8 cellular contexts compared by ENCODE assay signal in the genomic region with DNA sequence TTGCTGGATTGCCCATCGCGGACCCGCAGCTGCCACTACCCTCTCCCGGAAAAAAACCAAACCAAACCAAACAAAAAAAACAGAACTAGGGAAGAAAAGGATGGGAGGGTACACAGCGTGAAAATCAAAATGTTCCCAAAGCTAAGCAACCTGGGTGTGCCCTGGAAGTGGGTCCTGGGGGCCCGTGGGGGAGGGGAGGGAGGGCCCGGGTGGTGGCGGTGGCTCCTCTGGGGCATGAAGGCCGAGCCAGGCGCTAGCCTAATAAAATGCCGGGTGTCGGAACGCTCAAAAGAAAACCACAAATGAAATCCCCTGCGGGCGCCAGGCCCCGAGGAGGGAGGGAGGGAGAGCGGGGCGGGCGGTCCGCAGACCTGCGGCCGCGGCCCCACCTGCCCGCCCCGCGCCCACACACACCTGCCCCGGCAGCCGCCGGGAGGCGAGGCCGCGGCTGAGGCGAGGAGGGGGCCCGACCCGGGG. TPM values are rescaled to one million over a fixed set of nuclear protein-coding genes. Genes with fewer than 3 reads are reported as not detected.
DNase-seq lines count a peak whose midpoint lies in the region; ATAC-seq and TF ChIP-seq lines count a peak whose summit lies in the region.

No MANE protein-coding gene starts in this region.

- peak overlapping the region; percentile 96 for H3K4me3 Mint-ChIP-seq in Calu3 (ENCODE audit: low read depth, unreplicated experiment)

- no peak for TF ChIP-seq POLR2A in tibial nerve (IDR thresholded peaks at IDR 0.05)

- no peaks in the 10 kb centered on the region for H3K9me3 Mint-ChIP-seq in Calu3 (ENCODE audit: low read depth, unreplicated experiment)

- H3K27me3 Mint-ChIP-seq in Calu3 (ENCODE audit: unreplicated experiment): no peaks in the 10 kb centered on the region

- DNase-seq in Calu3 (peak; percentile 34), WERI-Rb-1 (peak; percentile 34), mucosa of descending colon (peak; percentile 37 to 66 (median 66)), tibial nerve (ENCODE audit: low spot score in 2 of 2) (no peak), Ammon's horn (ENCODE audit: low spot score) (no peak)
- DNase-seq in effector CD8-positive, alpha-beta T cell (lab: John Stamatoyannopoulos, UW): peak; percentile 7

- ATAC-seq in GM21360 (IDR thresholded peaks at IDR 0.05; ENCODE audit: unreplicated experiment) (peak; percentile 35), HG03558 (IDR thresholded peaks at IDR 0.05; ENCODE audit: extremely low read depth, unreplicated experiment) (peak; percentile 30), mucosa of descending colon (peak; percentile 66)

- TF ChIP-seq EP300 in tibial nerve (IDR thresholded peaks at IDR 0.05): no peak

- CTCF ChIA-PET in Calu3 (lab: Charles Lee): no interaction called here

- H3K27me3 ChIP-seq in WERI-Rb-1 (ENCODE audit: insufficient read depth, low read depth, severe bottlenecking) (no peaks in the 10 kb centered on the region), tibial nerve (no peaks in the 10 kb centered on the region)

- H3K36me3 ChIP-seq in WERI-Rb-1: peaks cover 3% of the 10 kb centered on the region; the same call in 1 of the 2 replicates
- H3K36me3 ChIP-seq in mucosa of descending colon (ENCODE audit: low read depth): no peaks in the 10 kb centered on the region
- H3K36me3 ChIP-seq in tibial nerve: no peaks in the 10 kb centered on the region

- H3K4me3 ChIP-seq in WERI-Rb-1 (ENCODE audit: low read depth, low read length): peak overlapping the region; percentile 57
- H3K4me3 ChIP-seq in mucosa of descending colon: peak overlapping the region; percentile 90
- H3K4me3 ChIP-seq in tibial nerve: peak overlapping the region; percentile 70 to 85 (median 84)

- TF ChIP-seq CTCF in Calu3 (IDR thresholded peaks at IDR 0.05; ENCODE audit: unreplicated experiment) (no peak), WERI-Rb-1 (IDR thresholded peaks at IDR 0.05; ENCODE audit: low read depth, low read length) (no peak), mucosa of descending colon (IDR thresholded peaks at IDR 0.05) (no peak), tibial nerve (IDR thresholded peaks at IDR 0.05) (no peak)

- intact Hi-C loops in Calu3 (cut with micrococcal nuclease; ENCODE audit: unreplicated experiment) (loop anchor here (10.0 kb wide), 2 partner anchors 267 to 437 kb away; no protein-coding TSS in a partner anchor), mucosa of descending colon (cut with DNase I, micrococcal nuclease) (no loop called here)

- H3K4me1 ChIP-seq in mucosa of descending colon (ENCODE audit: low read depth) (peaks cover 18% of the 10 kb centered on the region), tibial nerve (peaks cover 0 to 28% (median 8%) of the 10 kb centered on the region in 4 donors)

- WGBS in tibial nerve, 2 donors: 2% methylated on average over 18 to 24 of the region's 35 CpGs

- H3K27ac Mint-ChIP-seq in Calu3 (ENCODE audit: unreplicated experiment): peak overlapping the region; percentile 78

- H3K27ac ChIP-seq in WERI-Rb-1: peak overlapping the region; percentile 87
- peak overlapping the region; percentile 60 to 86 (median 75) for H3K27ac ChIP-seq in tibial nerve

- H3K9me3 ChIP-seq in WERI-Rb-1 (ENCODE audit: severe bottlenecking): no peaks in the 10 kb centered on the region
- H3K9me3 ChIP-seq in mucosa of descending colon: no peaks in the 10 kb centered on the region
- no peaks in the 10 kb centered on the region for H3K9me3 ChIP-seq in tibial nerve

- no TSS peak for BruUV-seq in Calu3 (replicated peaks; lab: Mats Ljungman, UMichigan)

- H3K36me3 Mint-ChIP-seq in Calu3 (ENCODE audit: insufficient read depth, unreplicated experiment): peaks cover 30% of the 10 kb centered on the region

- H3K4me1 Mint-ChIP-seq in Calu3 (ENCODE audit: low read depth, unreplicated experiment): peaks cover 14% of the 10 kb centered on the region

RNA-seq across cellular contexts. Expression of gene HECTD4, which starts 0.8 kb away (rescaled TPM):
- total RNA-seq in Calu3 (2022) (65.7 and 70.2 TPM in 2 replicates), mucosa of descending colon (10 to 100 TPM; 57.0 to 75.5 (median 59.7) TPM), tibial nerve (10 to 100 TPM; 43.0 to 70.5 (median 58.5) TPM)

RNA-seq across cellular contexts. Expression of gene RPL6, which starts 27.9 kb away (rescaled TPM):
- total RNA-seq in Calu3 (2022) (1,147 and 1,267 TPM in 2 replicates), mucosa of descending colon (100 to 1,000 TPM; 860 to 921 (median 894) TPM), tibial nerve (1,000 to 10,000 TPM in 3 of 4 donors, 100 to 1,000 TPM in 1; 947 to 1,473 (median 1,061) TPM)

RNA-seq across cellular contexts. Expression of gene PTPN11, which starts 37.3 kb away (rescaled TPM):
- total RNA-seq in Calu3 (2022): 156 and 174 TPM in 2 replicates
- total RNA-seq in mucosa of descending colon: 100 to 1,000 TPM in 1 of 3 donors, 10 to 100 TPM in 2; 53.5 to 118 (median 70.7) TPM
- 100 to 1,000 TPM in 3 of 4 donors, 10 to 100 TPM in 1; 90.6 to 136 (median 110) TPM for total RNA-seq in tibial nerve

Comparison
In these comparisons a context has a peak if more than half of its experiments do, and no peak if none do; other contexts are left out.
1. DNase-seq: peak in Calu3 (single experiment), WERI-Rb-1 (single experiment), effector CD8-positive, alpha-beta T cell (single experiment) and mucosa of descending colon (3 of 3); none in tibial nerve (0 of 2) and Ammon's horn (single experiment).
2. Peak in every context shown above with its lines, with median percentiles within 50 percentile points of each other: ATAC-seq and H3K4me3 ChIP-seq.